In the genomic region with DNA sequence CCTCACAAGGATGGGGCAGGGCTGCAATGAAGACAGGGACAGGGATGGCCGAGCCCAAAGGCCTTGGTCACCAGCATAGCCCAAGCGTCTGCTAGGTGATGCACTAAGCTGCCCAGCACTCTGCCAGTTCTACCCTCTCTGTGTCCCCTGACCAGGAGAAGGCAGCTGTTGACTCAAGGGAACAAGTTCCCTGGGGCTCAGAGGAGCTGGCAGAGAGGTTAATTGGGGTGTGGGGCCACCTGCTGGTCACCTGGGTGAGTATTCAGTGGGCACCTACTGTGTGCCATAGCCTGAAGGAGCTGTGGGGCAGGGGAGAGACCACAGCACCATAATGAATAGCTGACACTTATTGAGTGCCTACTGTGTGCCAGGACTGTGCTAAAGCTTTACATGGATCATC, we compare ENCODE assay signal across 8 cellular contexts. TPM values are rescaled to one million over a fixed set of nuclear protein-coding genes. Genes with fewer than 3 reads are reported as not detected.
DNase-seq lines count a peak whose midpoint lies in the region; ATAC-seq and TF ChIP-seq lines count a peak whose summit lies in the region.

No MANE protein-coding gene starts in this region.

- H3K9me3 ChIP-seq in Peyer's patch (no peaks in the 10 kb centered on the region), hepatocyte (ENCODE audit: low read depth) (no peaks in the 10 kb centered on the region)

- no peak overlapping the region for H2AFZ ChIP-seq in hepatocyte

- TF ChIP-seq CTCF in GM13977 (IDR thresholded peaks at IDR 0.05; ENCODE audit: extremely low read depth, insufficient read depth, missing control alignments) (peak; percentile 76), Peyer's patch (IDR thresholded peaks at IDR 0.05) (peak in 5 of 6 experiments; percentile 23 to 56 (median 53)), hepatocyte (IDR thresholded peaks at IDR 0.05; ENCODE audit: poor library complexity) (peak; percentile 33)

- H3K4me3 ChIP-seq in Peyer's patch (no peak overlapping the region), hepatocyte (no peak overlapping the region)

- no peak for TF ChIP-seq POLR2A in Peyer's patch (IDR thresholded peaks at IDR 0.05)

- in situ Hi-C loops in GM13977 (cut with MboI; ENCODE audit: low pct_unique_long_range_greater_than_20kb, low sequenced_read_pairs, unreplicated experiment) = no loop called here

- H3K79me2 ChIP-seq in hepatocyte = no peaks in the 10 kb centered on the region

- H3K27ac ChIP-seq in Peyer's patch (no peak overlapping the region), hepatocyte (no peak overlapping the region)

- peaks cover 0 to 13% (median 0%) of the 10 kb centered on the region in 3 donors for H3K36me3 ChIP-seq in Peyer's patch
- H3K36me3 ChIP-seq in hepatocyte (replicated peaks; ENCODE audit: insufficient read depth, low read depth) = no peaks in the 10 kb centered on the region

- H3K4me1 ChIP-seq in Peyer's patch (no peaks in the 10 kb centered on the region), hepatocyte (ENCODE audit: insufficient read depth) (no peaks in the 10 kb centered on the region)

- peak; percentile 52 for DNase-seq in GM13977 (ENCODE audit: low spot score)
- DNase-seq in Peyer's patch = peak; percentile 47 to 74 (median 64)
- peak; percentile 25 for DNase-seq in activated gamma-delta T cell treated with anti-CD3 and anti-CD28 coated beads, Interleukin-2, amount 50 U/mL, for 16 hours (ENCODE audit: low read depth)
- DNase-seq in hepatocyte (ENCODE audit: low spot score) = peak; percentile 28
- DNase-seq in stimulated activated CD8-positive, alpha-beta memory T cell treated with anti-CD3 and anti-CD28 coated beads, Interleukin-12 subunit alpha, Interleukin-12 subunit beta, amount 100 ng/mL, for 1 hour (ENCODE audit: low read depth) = peak; percentile 23
- no peak for DNase-seq in GDM1 (lab: John Stamatoyannopoulos, UW)
- DNase-seq in AG20443 (ENCODE audit: low spot score) = no peak

- H3K27me3 ChIP-seq in Peyer's patch (no peaks in the 10 kb centered on the region), hepatocyte (no peaks in the 10 kb centered on the region)

- H3K4me2 ChIP-seq in hepatocyte = no peak overlapping the region

- 76% methylated on average over 2 of the region's 2 CpGs for WGBS in hepatocyte (ENCODE audit: low lambda C conversion rate, missing lambda C conversion rate)

- H4K20me1 ChIP-seq in hepatocyte (ENCODE audit: insufficient read depth, poor library complexity, severe bottlenecking) = no peaks in the 10 kb centered on the region

- no peak for ATAC-seq in GM21390 (IDR thresholded peaks at IDR 0.05; ENCODE audit: unreplicated experiment)

- H3K9me2 ChIP-seq in hepatocyte (replicated peaks; ENCODE audit: insufficient read depth) = no peaks in the 10 kb centered on the region

RNA-seq across cellular contexts. Expression of gene DOCK3, which starts 22.0 kb away (rescaled TPM):
- total RNA-seq in Peyer's patch (under 1 TPM in 3 of 4 donors, not detected in 1; 0.28 to 0.83 (median 0.40) TPM), hepatocyte (0.77 and 0.88 TPM in 2 replicates)
- 1.6 and 1.9 TPM in 2 replicates for polyA plus RNA-seq in hepatocyte

RNA-seq across cellular contexts. Expression of gene MAPKAPK3, which starts 35.8 kb away (rescaled TPM):
- 10 to 100 TPM; 25.6 to 44.0 (median 30.0) TPM for total RNA-seq in Peyer's patch
- 40.5 and 43.0 TPM in 2 replicates for total RNA-seq in hepatocyte
- 40.9 and 43.1 TPM in 2 replicates for polyA plus RNA-seq in hepatocyte

RNA-seq across cellular contexts. Expression of gene CISH, which starts 41.1 kb away (rescaled TPM):
- total RNA-seq in Peyer's patch (10 to 100 TPM in 3 of 4 donors, 1 to 10 TPM in 1; 9.7 to 13.5 (median 10.9) TPM), hepatocyte (4.0 and 5.9 TPM in 2 replicates)
- polyA plus RNA-seq in hepatocyte = 9.0 and 15.3 TPM in 2 replicates

Comparison
In these comparisons a context has a peak if more than half of its experiments do, and no peak if none do; other contexts are left out.
1. DNase-seq: peak in GM13977 (single experiment), Peyer's patch (3 of 3), activated gamma-delta T cell treated with anti-CD3 and anti-CD28 coated beads, Interleukin-2, amount 50 U/mL, for 16 hours (single experiment), hepatocyte (single experiment) and stimulated activated CD8-positive, alpha-beta memory T cell treated with anti-CD3 and anti-CD28 coated beads, Interleukin-12 subunit alpha, Interleukin-12 subunit beta, amount 100 ng/mL, for 1 hour (single experiment); none in GDM1 (single experiment) and AG20443 (single experiment).
2. Peak in every context shown above with its lines, with median percentiles within 50 percentile points of each other: CTCF ChIP-seq.